Comparison of ENCODE assay signal across 16 cellular contexts in genomic region chr22:23828800-23829680, GRCh38. TPM values are rescaled to one million over a fixed set of nuclear protein-coding genes. Genes with fewer than 3 reads are reported as not detected.
DNase-seq lines count a peak whose midpoint lies in the region; ATAC-seq and TF ChIP-seq lines count a peak whose summit lies in the region.
"Had no signal": no experiment of that assay in that cellular context is flagged by ENCODE, and none has a peak within 500 bp of the region (broad histone marks: within the 10 kb centered on the region; RNA-seq: fewer than 3 reads in every experiment).

No MANE protein-coding gene starts in this region.

- peak overlapping the region in 1 of 3 donors; percentile 53 for H3K27ac ChIP-seq in right lobe of liver
- peak overlapping the region; percentile 11 for H3K27ac ChIP-seq in substantia nigra (ENCODE audit: low read depth, low read length, poor library complexity, severe bottlenecking)
- H3K27ac ChIP-seq: prostate gland had no signal

- H3K36me3 Mint-ChIP-seq in activated naive CD8-positive, alpha-beta T cell treated with anti-CD3 and anti-CD28 coated beads, Interleukin-2, amount 10 ng/mL, durations not matched to agents 7 days and 5 days = peaks cover 26% of the 10 kb centered on the region
- peaks cover 19% of the 10 kb centered on the region for H3K36me3 Mint-ChIP-seq in activated naive CD8-positive, alpha-beta T cell treated with anti-CD3 and anti-CD28 coated beads, Interleukin-2, amount 50 U/mL, for 24 hours (ENCODE audit: low read depth)
- H3K36me3 Mint-ChIP-seq in central memory CD8-positive, alpha-beta T cell (ENCODE audit: insufficient read depth) = peaks cover 45% of the 10 kb centered on the region

- no peak overlapping the region for H3K4me3 Mint-ChIP-seq in activated naive CD8-positive, alpha-beta T cell treated with anti-CD3 and anti-CD28 coated beads, Interleukin-2, amount 10 ng/mL, durations not matched to agents 7 days and 5 days
- no peak overlapping the region for H3K4me3 Mint-ChIP-seq in activated naive CD8-positive, alpha-beta T cell treated with anti-CD3 and anti-CD28 coated beads, Interleukin-2, amount 50 U/mL, for 24 hours
- no peak overlapping the region for H3K4me3 Mint-ChIP-seq in central memory CD8-positive, alpha-beta T cell
- H3K4me3 Mint-ChIP-seq: activated T-cell treated with anti-CD3 and anti-CD28 coated beads, Interleukin-2, amount 50 U/mL, for 4 hours had no signal

- in situ Hi-C loops in GM13976 (cut with MboI; ENCODE audit: low sequenced_read_pairs, unreplicated experiment) = no loop called here

- POLR2A ChIA-PET in activated naive CD8-positive, alpha-beta T cell treated with anti-CD3 and anti-CD28 coated beads, Interleukin-2, amount 10 ng/mL, durations not matched to agents 7 days and 5 days (lab: Charles Lee) = no interaction called here

- H3K27me3 ChIP-seq in right lobe of liver = no peaks in the 10 kb centered on the region

- H3K4me3 ChIP-seq in right lobe of liver = no peak overlapping the region
- H3K4me3 ChIP-seq: prostate gland had no signal

- H3K9me3 Mint-ChIP-seq in activated naive CD8-positive, alpha-beta T cell treated with anti-CD3 and anti-CD28 coated beads, Interleukin-2, amount 10 ng/mL, durations not matched to agents 7 days and 5 days = no peaks in the 10 kb centered on the region
- no peaks in the 10 kb centered on the region for H3K9me3 Mint-ChIP-seq in activated naive CD8-positive, alpha-beta T cell treated with anti-CD3 and anti-CD28 coated beads, Interleukin-2, amount 50 U/mL, for 24 hours
- H3K9me3 Mint-ChIP-seq in central memory CD8-positive, alpha-beta T cell = no peaks in the 10 kb centered on the region
- H3K9me3 Mint-ChIP-seq: activated T-cell treated with anti-CD3 and anti-CD28 coated beads, Interleukin-2, amount 50 U/mL, for 4 hours had no signal

- no peak for ATAC-seq in activated naive CD8-positive, alpha-beta T cell treated with anti-CD3 and anti-CD28 coated beads, Interleukin-2, amount 10 ng/mL, durations not matched to agents 7 days and 5 days (ENCODE audit: low read depth)
- ATAC-seq in activated naive CD8-positive, alpha-beta T cell treated with anti-CD3 and anti-CD28 coated beads, Interleukin-2, amount 50 U/mL, for 24 hours = no peak
- no peak for ATAC-seq in central memory CD8-positive, alpha-beta T cell (replicated peaks; ENCODE audit: extremely low read depth, poor library complexity, severe bottlenecking)
- peak; percentile 50 to 86 (median 74) for ATAC-seq in right lobe of liver
- ATAC-seq: activated T-cell treated with anti-CD3 and anti-CD28 coated beads, Interleukin-2, amount 50 U/mL, for 4 hours had no signal

- peak overlapping the region; percentile 37 for H3K27ac Mint-ChIP-seq in activated naive CD8-positive, alpha-beta T cell treated with anti-CD3 and anti-CD28 coated beads, Interleukin-2, amount 10 ng/mL, durations not matched to agents 7 days and 5 days
- H3K27ac Mint-ChIP-seq in activated naive CD8-positive, alpha-beta T cell treated with anti-CD3 and anti-CD28 coated beads, Interleukin-2, amount 50 U/mL, for 24 hours = no peak overlapping the region
- peak overlapping the region; percentile 66 for H3K27ac Mint-ChIP-seq in central memory CD8-positive, alpha-beta T cell (ENCODE audit: low read depth)

- DNase-seq in activated naive CD8-positive, alpha-beta T cell treated with anti-CD3 and anti-CD28 coated beads, Interleukin-2, amount 10 ng/mL, durations not matched to agents 7 days and 5 days = no peak
- DNase-seq in activated naive CD8-positive, alpha-beta T cell treated with anti-CD3 and anti-CD28 coated beads, Interleukin-2, amount 50 U/mL, for 24 hours = no peak
- DNase-seq in central memory CD8-positive, alpha-beta T cell (ENCODE audit: low spot score in 2 of 2) = no peak
- DNase-seq in right lobe of liver (peak in 2 of 3 donors; percentile 81 to 86), substantia nigra (lab: John Stamatoyannopoulos, UW) (peak in 9 of 49 donors; percentile 18 to 74 (median 37)), HK-2 (ENCODE audit: unreplicated experiment) (no peak), MV-4-11 (lab: John Stamatoyannopoulos, UW) (no peak), GM13976 (ENCODE audit: low spot score) (no peak)
- DNase-seq: activated T-cell treated with anti-CD3 and anti-CD28 coated beads, Interleukin-2, amount 50 U/mL, for 4 hours; AML-193; erythroblast; NCI-H510A treated with DMSO at 0.1 percent for 48 hours; SHP77; stimulated activated CD4-positive, alpha-beta T cell treated with anti-CD3 and anti-CD28 coated beads, Interleukin-4, amount 100 ng/mL, for 1 hour; stimulated activated naive CD4-positive, alpha-beta T cell treated with Interleukin-2 at 50 U/mL for 16 hours had no signal

- WGBS in right lobe of liver (ENCODE audit: insufficient coverage, low coverage, low lambda C conversion rate, missing lambda C conversion rate) = 28% methylated on average over 2 of the region's 10 CpGs

- peaks cover 14% of the 10 kb centered on the region for H3K4me1 Mint-ChIP-seq in activated naive CD8-positive, alpha-beta T cell treated with anti-CD3 and anti-CD28 coated beads, Interleukin-2, amount 10 ng/mL, durations not matched to agents 7 days and 5 days
- peaks cover 5% of the 10 kb centered on the region for H3K4me1 Mint-ChIP-seq in activated naive CD8-positive, alpha-beta T cell treated with anti-CD3 and anti-CD28 coated beads, Interleukin-2, amount 50 U/mL, for 24 hours
- peaks cover 16% of the 10 kb centered on the region for H3K4me1 Mint-ChIP-seq in central memory CD8-positive, alpha-beta T cell

- peaks cover 0 to 15% (median 7%) of the 10 kb centered on the region in 4 donors for H3K36me3 ChIP-seq in right lobe of liver

- no peaks in the 10 kb centered on the region for H3K9me3 ChIP-seq in right lobe of liver
- H3K9me3 ChIP-seq: prostate gland had no signal

- no peaks in the 10 kb centered on the region for H3K27me3 Mint-ChIP-seq in activated naive CD8-positive, alpha-beta T cell treated with anti-CD3 and anti-CD28 coated beads, Interleukin-2, amount 10 ng/mL, durations not matched to agents 7 days and 5 days
- no peaks in the 10 kb centered on the region for H3K27me3 Mint-ChIP-seq in activated naive CD8-positive, alpha-beta T cell treated with anti-CD3 and anti-CD28 coated beads, Interleukin-2, amount 50 U/mL, for 24 hours
- no peaks in the 10 kb centered on the region for H3K27me3 Mint-ChIP-seq in central memory CD8-positive, alpha-beta T cell

- TF ChIP-seq POLR2A in right lobe of liver (IDR thresholded peaks at IDR 0.05) = no peak

- peaks cover 0 to 24% (median 0%) of the 10 kb centered on the region in 4 donors for H3K4me1 ChIP-seq in right lobe of liver
- H3K4me1 ChIP-seq: prostate gland had no signal

- intact Hi-C loops in right lobe of liver (cut with DNase I) = no loop called here

- TF ChIP-seq CTCF in right lobe of liver (IDR thresholded peaks at IDR 0.05) (no peak), GM13976 (IDR thresholded peaks at IDR 0.05; ENCODE audit: borderline replicate concordance, control extremely low read depth, extremely low read depth, insufficient read depth, missing control alignments) (no peak)

RNA-seq across cellular contexts. Expression of gene DERL3, which starts 9.8 kb away (rescaled TPM):
- total RNA-seq in activated naive CD8-positive, alpha-beta T cell treated with anti-CD3 and anti-CD28 coated beads, Interleukin-2, amount 10 ng/mL, durations not matched to agents 7 days and 5 days = 1 to 10 TPM; 9.6 to 9.9 TPM
- total RNA-seq in right lobe of liver = 1 to 10 TPM; 1.1 to 7.1 (median 4.1) TPM

RNA-seq across cellular contexts. Expression of gene SLC2A11, which starts 28.6 kb away (rescaled TPM):
- 10 to 100 TPM; 10.0 to 12.1 TPM for total RNA-seq in activated naive CD8-positive, alpha-beta T cell treated with anti-CD3 and anti-CD28 coated beads, Interleukin-2, amount 10 ng/mL, durations not matched to agents 7 days and 5 days
- 1 to 10 TPM; 2.9 to 7.1 (median 5.0) TPM for total RNA-seq in right lobe of liver

RNA-seq across cellular contexts. Expression of gene SMARCB1, which starts 42.3 kb away (rescaled TPM):
- total RNA-seq in activated naive CD8-positive, alpha-beta T cell treated with anti-CD3 and anti-CD28 coated beads, Interleukin-2, amount 10 ng/mL, durations not matched to agents 7 days and 5 days = 10 to 100 TPM; 81.2 to 82.8 TPM
- 10 to 100 TPM; 19.9 to 70.2 (median 25.3) TPM for total RNA-seq in right lobe of liver

RNA-seq across cellular contexts. Expression of gene MMP11, which starts 56.4 kb away (rescaled TPM):
- 1 to 10 TPM; 2.1 to 2.4 TPM for total RNA-seq in activated naive CD8-positive, alpha-beta T cell treated with anti-CD3 and anti-CD28 coated beads, Interleukin-2, amount 10 ng/mL, durations not matched to agents 7 days and 5 days
- 1 to 10 TPM in 2 of 6 experiments, under 1 TPM in 4; 0.59 to 1.3 (median 0.90) TPM for total RNA-seq in right lobe of liver

Comparison
In these comparisons a context has a peak if more than half of its experiments do, and no peak if none do; other contexts are left out.
1. ATAC-seq: peak in right lobe of liver (4 of 4); none in activated naive CD8-positive, alpha-beta T cell treated with anti-CD3 and anti-CD28 coated beads, Interleukin-2, amount 10 ng/mL, durations not matched to agents 7 days and 5 days (single experiment), activated naive CD8-positive, alpha-beta T cell treated with anti-CD3 and anti-CD28 coated beads, Interleukin-2, amount 50 U/mL, for 24 hours (single experiment) and central memory CD8-positive, alpha-beta T cell (single experiment).
2. DNase-seq: peak in right lobe of liver (2 of 3); none in activated naive CD8-positive, alpha-beta T cell treated with anti-CD3 and anti-CD28 coated beads, Interleukin-2, amount 10 ng/mL, durations not matched to agents 7 days and 5 days (single experiment), activated naive CD8-positive, alpha-beta T cell treated with anti-CD3 and anti-CD28 coated beads, Interleukin-2, amount 50 U/mL, for 24 hours (single experiment), central memory CD8-positive, alpha-beta T cell (0 of 2), HK-2 (single experiment), MV-4-11 (single experiment) and GM13976 (single experiment).